In the genomic region with DNA sequence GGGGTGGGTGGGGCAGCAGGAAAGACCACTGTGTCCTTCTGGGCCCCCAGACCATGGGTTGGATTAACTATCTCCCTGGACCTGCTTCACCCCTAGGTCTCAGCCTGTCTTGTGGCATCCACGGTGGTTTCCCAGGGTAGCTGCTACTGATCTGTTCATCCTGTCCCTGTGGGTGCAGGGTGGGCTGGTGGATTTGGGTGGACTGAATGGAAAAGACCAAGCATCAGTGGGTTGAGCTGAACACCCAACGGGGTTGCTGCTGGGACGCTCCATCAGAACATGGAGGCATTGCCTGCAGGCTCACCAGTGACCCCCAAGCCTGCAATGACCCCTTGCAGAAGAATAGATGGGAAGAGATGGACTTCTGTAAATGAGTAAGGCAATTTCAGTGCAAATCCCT, we compare ENCODE assay signal across 22 cellular contexts.
"Had no signal": no experiment of that assay in that cellular context is flagged by ENCODE, and none has a peak within 500 bp of the region (broad histone marks: within the 10 kb centered on the region; RNA-seq: fewer than 3 reads in every experiment).

No MANE protein-coding gene starts in this region.

- FAIRE-seq: HTR-8/SVneo, K562, RCC 7860 had no signal

- H3K36me3 ChIP-seq: SJSA1 had no signal

- H3K27me3 ChIP-seq: SJSA1 had no signal

- DNase-seq: Kasumi-1, NCI-H1092, NCI-H1105 treated with DMSO at 0.1 percent for 48 hours, NCI-H1417 treated with DMSO at 0.1 percent for 48 hours, NCI-H146, NCI-H1694 treated with DMSO at 0.1 percent for 48 hours, NCI-H1930, NCI-H2081, NCI-H2107, NCI-H2227 treated with DMSO at 0.1 percent for 48 hours, NCI-H526 treated with DMSO at 0.1 percent for 48 hours, NCI-H774, Right ventricle myocardium superior, RPMI8226, SIG-M5 had no signal

- H3K4me3 ChIP-seq: K562, SJSA1, SK-N-MC had no signal

- H3K27ac ChIP-seq: HL-60, KMS-11, SJSA1, SK-N-MC had no signal

- ATAC-seq: K562 had no signal
